ENCODE assay signal across 27 cellular contexts in genomic region chr16:56457927-56458470, GRCh38.
"Had no signal": no experiment of that assay in that cellular context is flagged by ENCODE, and none has a peak within 500 bp of the region (broad histone marks: within the 10 kb centered on the region; RNA-seq: fewer than 3 reads in every experiment).

No MANE protein-coding gene starts in this region.

- H3K27ac Mint-ChIP-seq: activated CD8-positive, alpha-beta T cell treated with anti-CD3 and anti-CD28 coated beads for 36 hours; activated naive CD8-positive, alpha-beta T cell treated with anti-CD3 and anti-CD28 coated beads, Interleukin-2, amount 10 ng/mL, durations not matched to agents 7 days and 5 days; activated T-cell treated with anti-CD3 and anti-CD28 coated beads, Interleukin-2, amount 50 U/mL, for 24 hours had no signal

- H3K9me3 Mint-ChIP-seq: activated CD8-positive, alpha-beta T cell treated with anti-CD3 and anti-CD28 coated beads for 36 hours; activated naive CD8-positive, alpha-beta T cell treated with anti-CD3 and anti-CD28 coated beads, Interleukin-2, amount 10 ng/mL, durations not matched to agents 7 days and 5 days; activated T-cell treated with anti-CD3 and anti-CD28 coated beads, Interleukin-2, amount 50 U/mL, for 24 hours had no signal

- H3K4me2 ChIP-seq: SK-N-SH had no signal

- H3K4me3 ChIP-seq: adrenal gland, Peyer's patch, SJCRH30 had no signal

- ATAC-seq: activated CD8-positive, alpha-beta T cell treated with anti-CD3 and anti-CD28 coated beads for 36 hours had no signal

- H3K27ac ChIP-seq: adrenal gland, Peyer's patch, RWPE1, SJCRH30, VCaP had no signal

- H3K27me3 Mint-ChIP-seq: activated CD8-positive, alpha-beta T cell treated with anti-CD3 and anti-CD28 coated beads for 36 hours; activated naive CD8-positive, alpha-beta T cell treated with anti-CD3 and anti-CD28 coated beads, Interleukin-2, amount 10 ng/mL, durations not matched to agents 7 days and 5 days; activated T-cell treated with anti-CD3 and anti-CD28 coated beads, Interleukin-2, amount 50 U/mL, for 24 hours had no signal

- H3K9me3 ChIP-seq: adrenal gland, Peyer's patch, SJCRH30, SK-N-SH had no signal

- H3K4me1 ChIP-seq: SJCRH30 had no signal

- DNase-seq: activated CD4-positive, CD25-positive, alpha-beta regulatory T cell; activated CD8-positive, alpha-beta T cell treated with anti-CD3 and anti-CD28 coated beads for 36 hours; activated gamma-delta T cell; activated naive CD4-positive, alpha-beta T cell treated with anti-CD3 and anti-CD28 coated beads, Interleukin-2, amount 50 U/mL, for 16 hours; activated naive CD8-positive, alpha-beta T cell treated with anti-CD3 and anti-CD28 coated beads, Interleukin-2, amount 10 ng/mL, durations not matched to agents 7 days and 5 days; activated T-cell treated with anti-CD3 and anti-CD28 coated beads, Interleukin-2, amount 50 U/mL, for 24 hours; adrenal gland; anterior cingulate cortex; cerebellar nuclear complex; MM.1S; NCI-H1105; NCI-H1436 treated with DMSO at 0.1 percent for 48 hours; NCI-H187; NCI-H2081 treated with DMSO at 0.1 percent for 48 hours; NCI-H2171 treated with DMSO at 0.1 percent for 48 hours; NCI-H226; NCI-H510A; NCI-H69; NK-92 treated with Interleukin-12 subunit alpha and Interleukin-12 subunit beta, amount 100 ng/mL, for 24 hours; OCI-M1; Peyer's patch; Right ventricle myocardium superior; SJCRH30; SK-N-SH; T-helper 1 cell had no signal

- H3K4me3 Mint-ChIP-seq: activated CD8-positive, alpha-beta T cell treated with anti-CD3 and anti-CD28 coated beads for 36 hours; activated naive CD8-positive, alpha-beta T cell treated with anti-CD3 and anti-CD28 coated beads, Interleukin-2, amount 10 ng/mL, durations not matched to agents 7 days and 5 days; activated T-cell treated with anti-CD3 and anti-CD28 coated beads, Interleukin-2, amount 50 U/mL, for 24 hours had no signal

- H3K27me3 ChIP-seq: adrenal gland, Peyer's patch, SJCRH30 had no signal

- H3K9ac ChIP-seq: SK-N-SH had no signal
